ENCODE assay signal across 20 cellular contexts in the genomic region with DNA sequence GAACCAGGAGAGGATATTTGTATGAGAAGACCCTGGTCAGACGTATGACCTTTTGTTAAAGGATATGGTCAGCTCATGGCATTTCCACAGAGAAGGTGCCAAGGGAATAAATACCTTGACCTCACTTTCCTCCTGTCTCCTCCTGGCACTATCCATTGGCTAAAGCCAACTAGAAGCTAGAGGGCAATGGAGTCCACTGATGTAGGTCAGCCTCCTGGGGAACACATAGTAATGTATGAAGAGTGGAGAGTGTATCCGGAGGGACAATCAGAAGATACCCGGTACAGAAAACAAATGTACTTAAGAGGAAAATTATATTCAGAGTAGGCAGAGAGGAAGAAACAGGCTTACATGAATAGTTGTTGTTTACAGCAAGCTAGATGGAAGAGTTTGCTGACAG. TPM values are rescaled to one million over a fixed set of nuclear protein-coding genes. Genes with fewer than 3 reads are reported as not detected.
A peak's percentile ranks its signal among the peaks of the same experiment; 100 is the strongest.
DNase-seq lines count a peak whose midpoint lies in the region; ATAC-seq and TF ChIP-seq lines count a peak whose summit lies in the region.
"Had no signal": no experiment of that assay in that cellular context is flagged by ENCODE, and none has a peak within 500 bp of the region (broad histone marks: within the 10 kb centered on the region; RNA-seq: fewer than 3 reads in every experiment).

No MANE protein-coding gene starts in this region.

- peak overlapping the region; percentile 25 for H3K4me2 ChIP-seq in GM23338
- H3K4me2 ChIP-seq: BLaER1, KMS-11 had no signal

- no peaks in the 10 kb centered on the region for H3K9me2 ChIP-seq in GM23338 (ENCODE audit: insufficient read depth)

- DNase-seq in NCI-H2227 treated with DMSO at 0.1 percent for 48 hours (lab: John Stamatoyannopoulos, UW), result peak; percentile 52
- DNase-seq in NCI-H2227 (lab: John Stamatoyannopoulos, UW; ENCODE audit: unreplicated experiment), result no peak
- no peak for DNase-seq in GM23338 (ENCODE audit: low spot score)
- no peak for DNase-seq in neural crest cell (ENCODE audit: low read depth, low spot score)
- no peak for DNase-seq in activated gamma-delta T cell treated with Interleukin-2 at 50 U/mL for 16 hours
- DNase-seq in GOT3 (lab: John Stamatoyannopoulos, UW), result no peak
- DNase-seq in NCI-H1930 (lab: John Stamatoyannopoulos, UW), result no peak
- DNase-seq: CD8-positive, alpha-beta T cell; GM23248; NCI-H1048; NCI-H1694 treated with DMSO at 0.1 percent for 48 hours; NCI-H446 had no signal

- H3K27ac Mint-ChIP-seq in GM23338 (no peak overlapping the region), brain (peak overlapping the region in 3 of 5 experiments; percentile 55 to 94 (median 91)), neural crest cell (ENCODE audit: unreplicated experiment) (no peak overlapping the region)
- H3K27ac Mint-ChIP-seq: CD8-positive, alpha-beta T cell had no signal

- H3K9me3 Mint-ChIP-seq in GM23338 (peaks cover 4% of the 10 kb centered on the region; the same call in 1 of the 3 replicates), brain (peaks cover 3 to 14% (median 4%) of the 10 kb centered on the region in 5 experiments), neural crest cell (peaks cover 3% of the 10 kb centered on the region)

- no peak overlapping the region for H2AFZ ChIP-seq in GM23338
- H2AFZ ChIP-seq: GM23248 had no signal

- TF ChIP-seq CTCF in GM23338 (conservative IDR thresholded peaks at IDR 0.05; ENCODE audit: low read depth in 2 of 2), result peak in 1 of 2 experiments; percentile 32; a peak in 2 of 4 replicates
- TF ChIP-seq CTCF in brain (conservative IDR thresholded peaks at IDR 0.05), result no peak
- TF ChIP-seq CTCF in neural crest cell (conservative IDR thresholded peaks at IDR 0.05), result no peak

- H3K4me1 ChIP-seq in GM23338 (ENCODE audit: insufficient read depth), result peaks cover 18% of the 10 kb centered on the region

- no peaks in the 10 kb centered on the region for H3F3A ChIP-seq in GM23338 (replicated peaks; ENCODE audit: low read depth)

- ATAC-seq in GM23338, result no peak
- ATAC-seq: CD8-positive, alpha-beta T cell; Panc1 had no signal

- H4K20me1 ChIP-seq in GM23338 (replicated peaks; ENCODE audit: insufficient read depth), result peaks cover under 1% of the 10 kb centered on the region; the same call in 1 of the 2 replicates
- H4K20me1 ChIP-seq: BLaER1 had no signal

- H3K79me2 ChIP-seq in GM23338 (replicated peaks; ENCODE audit: insufficient read depth), result no peaks in the 10 kb centered on the region

- H3K4me3 ChIP-seq in GM23338, result no peak overlapping the region
- H3K4me3 ChIP-seq: BLaER1, GM12878, GM23248, SK-N-MC had no signal

- peaks cover 29% of the 10 kb centered on the region for H3K27me3 ChIP-seq in GM23338 (ENCODE audit: insufficient read depth)
- H3K27me3 ChIP-seq: BLaER1 had no signal

- H3K27ac ChIP-seq in GM23338 (ENCODE audit: low read depth), result no peak overlapping the region
- H3K27ac ChIP-seq: BLaER1, GM23248, KMS-11, SK-N-MC had no signal

- peaks cover 10% of the 10 kb centered on the region for H3K27me3 Mint-ChIP-seq in GM23338 (ENCODE audit: insufficient read depth, low read depth, poor library complexity)
- H3K27me3 Mint-ChIP-seq in brain, result no peaks in the 10 kb centered on the region
- peaks cover 70% of the 10 kb centered on the region for H3K27me3 Mint-ChIP-seq in neural crest cell (ENCODE audit: low read depth)

- H3K36me3 ChIP-seq in GM23338 (ENCODE audit: insufficient read depth), result no peaks in the 10 kb centered on the region
- H3K36me3 ChIP-seq: BLaER1 had no signal

- peak overlapping the region; percentile 7; the same call in 1 of the 3 replicates for H3K4me3 Mint-ChIP-seq in GM23338
- peak overlapping the region; percentile 3 to 78 (median 21) for H3K4me3 Mint-ChIP-seq in brain
- H3K4me3 Mint-ChIP-seq in neural crest cell, result peak overlapping the region; percentile 0
- H3K4me3 Mint-ChIP-seq: CD8-positive, alpha-beta T cell had no signal

- peaks cover 30% of the 10 kb centered on the region for H3K4me1 Mint-ChIP-seq in GM23338
- H3K4me1 Mint-ChIP-seq in brain, result peaks cover 37% of the 10 kb centered on the region
- peaks cover 52% of the 10 kb centered on the region for H3K4me1 Mint-ChIP-seq in neural crest cell

- no peaks in the 10 kb centered on the region for H3K36me3 Mint-ChIP-seq in GM23338 (ENCODE audit: low read depth)
- H3K36me3 Mint-ChIP-seq in brain, result no peaks in the 10 kb centered on the region
- H3K36me3 Mint-ChIP-seq in neural crest cell (ENCODE audit: low read depth), result no peaks in the 10 kb centered on the region
- H3K36me3 Mint-ChIP-seq: CD8-positive, alpha-beta T cell had no signal

TF ChIP-seq in GM23338, 12 proteins besides CTCF, POLR2A, EP300 and RAD21 (continues in another document):
- no peak for TF ChIP-seq ZNF331 (CRISPR knock-in tag; IDR thresholded peaks at IDR 0.05; ENCODE audit: low read depth)
- no peak for TF ChIP-seq STAT1 (IDR thresholded peaks at IDR 0.05; ENCODE audit: unreplicated experiment)
- TF ChIP-seq CREB1 (CRISPR knock-in tag; IDR thresholded peaks at IDR 0.05; ENCODE audit: low read depth), result no peak
- TF ChIP-seq, protein P1, sequence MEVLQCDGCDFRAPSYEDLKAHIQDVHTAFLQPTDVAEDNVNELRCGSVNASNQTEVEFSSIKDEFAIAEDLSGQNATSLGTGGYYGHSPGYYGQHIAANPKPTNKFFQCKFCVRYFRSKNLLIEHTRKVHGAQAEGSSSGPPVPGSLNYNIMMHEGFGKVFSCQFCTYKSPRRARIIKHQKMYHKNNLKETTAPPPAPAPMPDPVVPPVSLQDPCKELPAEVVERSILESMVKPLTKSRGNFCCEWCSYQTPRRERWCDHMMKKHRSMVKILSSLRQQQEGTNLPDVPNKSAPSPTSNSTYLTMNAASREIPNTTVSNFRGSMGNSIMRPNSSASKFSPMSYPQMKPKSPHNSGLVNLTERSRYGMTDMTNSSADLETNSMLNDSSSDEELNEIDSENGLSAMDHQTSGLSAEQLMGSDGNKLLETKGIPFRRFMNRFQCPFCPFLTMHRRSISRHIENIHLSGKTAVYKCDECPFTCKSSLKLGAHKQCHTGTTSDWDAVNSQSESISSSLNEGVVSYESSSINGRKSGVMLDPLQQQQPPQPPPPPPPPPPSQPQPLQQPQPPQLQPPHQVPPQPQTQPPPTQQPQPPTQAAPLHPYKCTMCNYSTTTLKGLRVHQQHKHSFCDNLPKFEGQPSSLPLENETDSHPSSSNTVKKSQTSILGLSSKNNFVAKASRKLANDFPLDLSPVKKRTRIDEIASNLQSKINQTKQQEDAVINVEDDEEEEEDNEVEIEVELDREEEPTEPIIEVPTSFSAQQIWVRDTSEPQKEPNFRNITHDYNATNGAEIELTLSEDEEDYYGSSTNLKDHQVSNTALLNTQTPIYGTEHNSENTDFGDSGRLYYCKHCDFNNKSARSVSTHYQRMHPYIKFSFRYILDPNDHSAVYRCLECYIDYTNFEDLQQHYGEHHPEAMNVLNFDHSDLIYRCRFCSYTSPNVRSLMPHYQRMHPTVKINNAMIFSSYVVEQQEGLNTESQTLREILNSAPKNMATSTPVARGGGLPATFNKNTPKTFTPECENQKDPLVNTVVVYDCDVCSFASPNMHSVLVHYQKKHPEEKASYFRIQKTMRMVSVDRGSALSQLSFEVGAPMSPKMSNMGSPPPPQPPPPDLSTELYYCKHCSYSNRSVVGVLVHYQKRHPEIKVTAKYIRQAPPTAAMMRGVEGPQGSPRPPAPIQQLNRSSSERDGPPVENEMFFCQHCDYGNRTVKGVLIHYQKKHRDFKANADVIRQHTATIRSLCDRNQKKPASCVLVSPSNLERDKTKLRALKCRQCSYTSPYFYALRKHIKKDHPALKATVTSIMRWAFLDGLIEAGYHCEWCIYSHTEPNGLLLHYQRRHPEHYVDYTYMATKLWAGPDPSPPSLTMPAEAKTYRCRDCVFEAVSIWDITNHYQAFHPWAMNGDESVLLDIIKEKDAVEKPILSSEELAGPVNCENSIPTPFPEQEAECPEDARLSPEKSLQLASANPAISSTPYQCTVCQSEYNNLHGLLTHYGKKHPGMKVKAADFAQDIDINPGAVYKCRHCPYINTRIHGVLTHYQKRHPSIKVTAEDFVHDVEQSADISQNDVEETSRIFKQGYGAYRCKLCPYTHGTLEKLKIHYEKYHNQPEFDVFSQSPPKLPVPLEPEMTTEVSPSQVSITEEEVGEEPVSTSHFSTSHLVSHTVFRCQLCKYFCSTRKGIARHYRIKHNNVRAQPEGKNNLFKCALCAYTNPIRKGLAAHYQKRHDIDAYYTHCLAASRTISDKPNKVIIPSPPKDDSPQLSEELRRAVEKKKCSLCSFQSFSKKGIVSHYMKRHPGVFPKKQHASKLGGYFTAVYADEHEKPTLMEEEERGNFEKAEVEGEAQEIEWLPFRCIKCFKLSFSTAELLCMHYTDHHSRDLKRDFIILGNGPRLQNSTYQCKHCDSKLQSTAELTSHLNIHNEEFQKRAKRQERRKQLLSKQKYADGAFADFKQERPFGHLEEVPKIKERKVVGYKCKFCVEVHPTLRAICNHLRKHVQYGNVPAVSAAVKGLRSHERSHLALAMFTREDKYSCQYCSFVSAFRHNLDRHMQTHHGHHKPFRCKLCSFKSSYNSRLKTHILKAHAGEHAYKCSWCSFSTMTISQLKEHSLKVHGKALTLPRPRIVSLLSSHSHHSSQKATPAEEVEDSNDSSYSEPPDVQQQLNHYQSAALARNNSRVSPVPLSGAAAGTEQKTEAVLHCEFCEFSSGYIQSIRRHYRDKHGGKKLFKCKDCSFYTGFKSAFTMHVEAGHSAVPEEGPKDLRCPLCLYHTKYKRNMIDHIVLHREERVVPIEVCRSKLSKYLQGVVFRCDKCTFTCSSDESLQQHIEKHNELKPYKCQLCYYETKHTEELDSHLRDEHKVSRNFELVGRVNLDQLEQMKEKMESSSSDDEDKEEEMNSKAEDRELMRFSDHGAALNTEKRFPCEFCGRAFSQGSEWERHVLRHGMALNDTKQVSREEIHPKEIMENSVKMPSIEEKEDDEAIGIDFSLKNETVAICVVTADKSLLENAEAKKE (CRISPR knock-in tag; IDR thresholded peaks at IDR 0.05), result no peak
- no peak for TF ChIP-seq POLR2AphosphoS5 (IDR thresholded peaks at IDR 0.05; ENCODE audit: low read depth)
- TF ChIP-seq EZH2phosphoT487 (IDR thresholded peaks at IDR 0.05; ENCODE audit: unreplicated experiment), result no peak

RNA-seq across cellular contexts. Expression of a gene that starts 0.7 kb away (rescaled TPM):
- not detected in 2 replicates for total RNA-seq in GM23338 (2014; rRNA removed; shearing (Covaris generic))
- polyA plus RNA-seq in GM23338 (2016; fragmentation: Nextera tagmentation; extraction: Ambion mirVana), result 0.45 and 0.48 TPM in 2 replicates
- 0.59 TPM for polyA plus RNA-seq in brain (ENCODE audit: insufficient read depth, low read depth, low replicate concordance)
- 0.73 TPM in 1 of 2 replicates, not detected in the other for total RNA-seq in neural crest cell
- total RNA-seq: A172; CD8-positive, alpha-beta T cell; GM12878; GM23248; MCF 10A had no signal
- polyA plus RNA-seq: GM12878, GM23248 had no signal

Comparison
In these comparisons a context has a peak if more than half of its experiments do, and no peak if none do; other contexts are left out.
1. H3K27ac Mint-ChIP-seq: peak in brain (3 of 5); none in GM23338 (single experiment) and neural crest cell (single experiment).
2. Peak in every context shown above with its lines, with median percentiles within 50 percentile points of each other: H3K4me3 Mint-ChIP-seq.